Comparison of ENCODE assay signal across 33 cellular contexts in the genomic region with DNA sequence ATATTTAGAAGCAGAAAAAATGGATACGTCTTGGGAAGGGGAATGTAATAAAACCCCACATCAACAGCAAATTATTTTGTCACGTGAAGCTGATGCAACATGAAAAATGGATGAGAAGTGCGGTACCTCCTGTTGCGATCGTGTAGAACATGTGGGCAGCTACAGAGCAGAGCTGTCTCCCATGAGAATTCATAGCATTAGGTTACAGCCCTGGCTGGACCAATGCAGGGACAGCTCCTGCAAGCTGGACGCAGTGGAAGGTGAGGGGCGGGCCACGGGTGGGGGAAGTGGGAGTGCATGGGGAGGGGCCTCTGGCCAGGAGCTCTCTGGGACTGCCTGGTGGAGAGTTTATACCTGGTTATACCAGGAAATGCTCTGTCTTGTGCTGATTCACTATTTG.
DNase-seq lines count a peak whose midpoint lies in the region; FAIRE-seq and TF ChIP-seq lines count a peak whose summit lies in the region.
"Had no signal": no experiment of that assay in that cellular context is flagged by ENCODE, and none has a peak within 500 bp of the region (broad histone marks: within the 10 kb centered on the region; RNA-seq: fewer than 3 reads in every experiment).

No MANE protein-coding gene starts in this region.

- H3K79me1 ChIP-seq in H1 (ENCODE audit: low read depth, low read length): no peaks in the 10 kb centered on the region

- TF ChIP-seq POLR2A in H1 (IDR thresholded peaks at IDR 0.05; ENCODE audit: control extremely low read depth in 1 of 2, low read depth in 2 of 2, low read length in 2 of 2): no peak

- H3K23me2 ChIP-seq in H1 (ENCODE audit: low read depth, low read length): peaks cover 1% of the 10 kb centered on the region; the same call in 1 of the 2 replicates

- H2BK12ac ChIP-seq in H1 (ENCODE audit: low read depth, low read length): no peak overlapping the region

- POLR2A ChIA-PET in H1 (lab: Charles Lee; ENCODE audit: partially characterized antibody): no interaction called here
- POLR2A ChIA-PET in CD8-positive, alpha-beta memory T cell (lab: Charles Lee): no interaction called here

- H3K4me3 Mint-ChIP-seq in nephron progenitor cell: no peak overlapping the region
- H3K4me3 Mint-ChIP-seq in CD8-positive, alpha-beta memory T cell: no peak overlapping the region
- H3K4me3 Mint-ChIP-seq: activated CD8-positive, alpha-beta T cell treated with anti-CD3 and anti-CD28 coated beads, Interleukin-2, amount 10 ng/mL, durations not matched to agents 7 days and 5 days; activated naive CD8-positive, alpha-beta T cell treated with anti-CD3 and anti-CD28 coated beads for 36 hours; CD4-positive, alpha-beta T cell; effector memory CD8-positive, alpha-beta T cell; T-helper 17 cell had no signal

- H4K8ac ChIP-seq in H1 (ENCODE audit: extremely low read depth, insufficient read depth, low read length): no peak overlapping the region

- H2AFZ ChIP-seq in H1 (ENCODE audit: low read length): peak overlapping the region; percentile 56; the same call in 1 of the 2 replicates

- WGBS in H1 (ENCODE audit: extremely low coverage in 1 of 2, insufficient coverage in 1 of 2, insufficient read length in 1 of 2, insufficient replicate concordance in 2 of 2, low coverage in 1 of 2, low lambda C conversion rate in 2 of 2, missing lambda C conversion rate in 1 of 2), 2 experiments: 81% methylated on average over 8 of the region's 8 CpGs; no CpG with 5 or more reads in 1 of the 2 experiments

- DNase-seq in DMS153 (lab: John Stamatoyannopoulos, UW) (peak; percentile 0), DMS153 treated with DMSO at 0.1 percent for 48 hours (lab: John Stamatoyannopoulos, UW; ENCODE audit: unreplicated experiment) (no peak), MG63 (peak; percentile 6), H1 (ENCODE audit: low read depth in 1 of 2, low spot score in 2 of 2) (peak in 1 of 2 experiments; percentile 21), nephron progenitor cell (peak; percentile 65), AML-193 (lab: John Stamatoyannopoulos, UW) (no peak), NCI-H1048 (lab: John Stamatoyannopoulos, UW) (no peak)
- no peak for DNase-seq in CD8-positive, alpha-beta memory T cell
- DNase-seq: activated CD8-positive, alpha-beta T cell treated with anti-CD3 and anti-CD28 coated beads, Interleukin-2, amount 10 ng/mL, durations not matched to agents 7 days and 5 days; activated effector memory CD4-positive, alpha-beta T cell treated with Interleukin-2 at 50 U/mL for 16 hours; activated naive CD8-positive, alpha-beta T cell treated with anti-CD3 and anti-CD28 coated beads for 36 hours; CD4-positive, alpha-beta T cell; colonic mucosa; DMS 273 treated with DMSO at 0.1 percent for 48 hours; effector memory CD8-positive, alpha-beta T cell; foreskin keratinocyte; KG1; left lung; mesenchymal stem cell; NCI-H187; NCI-H226; NCI-H69; psoas muscle; RPMI8226; stimulated activated naive CD4-positive, alpha-beta T cell; T-helper 17 cell had no signal

- no peaks in the 10 kb centered on the region for H4K20me1 ChIP-seq in H1 (replicated peaks in 1 of 2; ENCODE audit: control insufficient read depth in 1 of 2, insufficient read depth in 2 of 2, low read length in 2 of 2)

- no peak overlapping the region for H3K27ac Mint-ChIP-seq in nephron progenitor cell
- H3K27ac Mint-ChIP-seq in CD8-positive, alpha-beta memory T cell: peak overlapping the region in 1 of 8 donors; percentile 4
- H3K27ac Mint-ChIP-seq: activated CD8-positive, alpha-beta T cell treated with anti-CD3 and anti-CD28 coated beads, Interleukin-2, amount 10 ng/mL, durations not matched to agents 7 days and 5 days; activated naive CD8-positive, alpha-beta T cell treated with anti-CD3 and anti-CD28 coated beads for 36 hours; CD4-positive, alpha-beta T cell; effector memory CD8-positive, alpha-beta T cell; T-helper 17 cell had no signal

- no peaks in the 10 kb centered on the region for H3K4me1 ChIP-seq in H1 (replicated peaks in 1 of 4; ENCODE audit: control insufficient read depth in 3 of 4, insufficient read depth in 4 of 4, low read length in 3 of 4)
- H3K4me1 ChIP-seq in CD8-positive, alpha-beta memory T cell (ENCODE audit: insufficient read depth, low read length): no peaks in the 10 kb centered on the region
- H3K4me1 ChIP-seq: ascending aorta, colonic mucosa, foreskin keratinocyte, left lung, psoas muscle, vagina had no signal

- H3K23ac ChIP-seq in H1 (ENCODE audit: insufficient read length): no peak overlapping the region

- H2AK5ac ChIP-seq in H1 (ENCODE audit: low read depth, low read length): no peak overlapping the region

- H3K9me3 ChIP-seq in MG63: no peaks in the 10 kb centered on the region
- no peaks in the 10 kb centered on the region for H3K9me3 ChIP-seq in H1 (ENCODE audit: insufficient read depth in 2 of 2, low read depth in 1 of 2, low read length in 1 of 2)
- H3K9me3 ChIP-seq in CD8-positive, alpha-beta memory T cell (ENCODE audit: low read length): no peaks in the 10 kb centered on the region
- H3K9me3 ChIP-seq: colonic mucosa, left lung, neutrophil, psoas muscle, vagina had no signal

- H3K36me3 ChIP-seq in MG63: no peaks in the 10 kb centered on the region
- no peaks in the 10 kb centered on the region for H3K36me3 ChIP-seq in H1 (ENCODE audit: control insufficient read depth in 2 of 4, insufficient read depth in 4 of 4, low read length in 3 of 4)
- H3K36me3 ChIP-seq in CD8-positive, alpha-beta memory T cell (ENCODE audit: insufficient read depth, low read length): no peaks in the 10 kb centered on the region
- H3K36me3 ChIP-seq: ascending aorta, cardiac muscle cell, colonic mucosa, left lung, neutrophil, vagina had no signal

- no peak overlapping the region for H3K56ac ChIP-seq in H1 (replicated peaks; ENCODE audit: insufficient read length, low read depth, low read length)

- no peak overlapping the region for H3K4ac ChIP-seq in H1 (replicated peaks; ENCODE audit: insufficient read length, low read depth, low read length)

- H2BK5ac ChIP-seq in H1 (ENCODE audit: low read depth, low read length): no peak overlapping the region

- no peaks in the 10 kb centered on the region for H3K36me3 Mint-ChIP-seq in nephron progenitor cell (ENCODE audit: low read depth)
- peaks cover 0 to 8% (median 0%) of the 10 kb centered on the region in 3 donors for H3K36me3 Mint-ChIP-seq in CD8-positive, alpha-beta memory T cell
- H3K36me3 Mint-ChIP-seq: activated naive CD8-positive, alpha-beta T cell treated with anti-CD3 and anti-CD28 coated beads for 36 hours had no signal

- H3K18ac ChIP-seq in H1 (ENCODE audit: extremely low read depth, low read length): no peak overlapping the region

- no peak overlapping the region for H4K91ac ChIP-seq in H1 (replicated peaks; ENCODE audit: insufficient read length, low read length)

- no peak overlapping the region for H4K5ac ChIP-seq in H1 (ENCODE audit: insufficient read length, low read depth, low read length)

- H3K27me3 ChIP-seq in MG63 (no peaks in the 10 kb centered on the region), H1 (replicated peaks in 1 of 4; ENCODE audit: control insufficient read depth in 3 of 4, extremely low read depth in 1 of 4, insufficient read depth in 3 of 4, low read length in 3 of 4) (no peaks in the 10 kb centered on the region)
- H3K27me3 ChIP-seq in CD8-positive, alpha-beta memory T cell (ENCODE audit: insufficient read depth, low read length, poor library complexity, severe bottlenecking): no peaks in the 10 kb centered on the region
- H3K27me3 ChIP-seq: ascending aorta, cardiac muscle cell, colonic mucosa, foreskin keratinocyte, left lung, vagina had no signal

- no peak overlapping the region for H2BK20ac ChIP-seq in H1 (ENCODE audit: low read length)

- H3K27ac ChIP-seq in H1 (ENCODE audit: low read depth, low read length): no peak overlapping the region
- no peak overlapping the region for H3K27ac ChIP-seq in CD8-positive, alpha-beta memory T cell (ENCODE audit: low read depth, low read length)
- H3K27ac ChIP-seq: 22Rv1, ascending aorta, cardiac muscle cell, colonic mucosa, foreskin keratinocyte, left lung, neutrophil, psoas muscle, vagina had no signal

- no peak for FAIRE-seq in H1 (lab: Jason Lieb, UNC)
- FAIRE-seq: G401.6, HTR-8/SVneo had no signal

- H2BK15ac ChIP-seq in H1 (ENCODE audit: low read length): no peak overlapping the region

- no peak overlapping the region for H3K4me3 ChIP-seq in MG63
- H3K4me3 ChIP-seq in H1 (ENCODE audit: extremely low read depth in 1 of 4, insufficient read depth in 2 of 4, low read depth in 3 of 4, low read length in 4 of 4): no peak overlapping the region
- H3K4me3 ChIP-seq in CD8-positive, alpha-beta memory T cell (ENCODE audit: low read length): no peak overlapping the region
- H3K4me3 ChIP-seq: ascending aorta, cardiac muscle cell, colonic mucosa, left lung, psoas muscle, vagina had no signal

- TF ChIP-seq CTCF in H1 (IDR thresholded peaks at IDR 0.05; ENCODE audit: control extremely low read depth in 1 of 3, insufficient read depth in 1 of 3, low read depth in 1 of 3, low read length in 3 of 3) (no peak), nephron progenitor cell (IDR thresholded peaks at IDR 0.05) (no peak)

- no peak overlapping the region for H3K14ac ChIP-seq in H1 (ENCODE audit: insufficient read length)

- no peaks in the 10 kb centered on the region for H3K79me2 ChIP-seq in H1 (ENCODE audit: control insufficient read depth in 1 of 2, insufficient read depth in 2 of 2, low read length in 2 of 2)

- peaks cover 13% of the 10 kb centered on the region for H3K4me1 Mint-ChIP-seq in nephron progenitor cell
- H3K4me1 Mint-ChIP-seq in CD8-positive, alpha-beta memory T cell: no peaks in the 10 kb centered on the region
- H3K4me1 Mint-ChIP-seq: activated naive CD8-positive, alpha-beta T cell treated with anti-CD3 and anti-CD28 coated beads for 36 hours had no signal

- H3K9ac ChIP-seq in H1 (replicated peaks in 1 of 4; ENCODE audit: extremely low read depth in 1 of 4, low read depth in 3 of 4, low read length in 3 of 4): no peak overlapping the region

- H3K27me3 Mint-ChIP-seq in nephron progenitor cell (ENCODE audit: low read depth, poor library complexity): peaks cover 12% of the 10 kb centered on the region
- peaks cover 0 to 8% of the 10 kb centered on the region in 2 donors for H3K27me3 Mint-ChIP-seq in CD8-positive, alpha-beta memory T cell
- H3K27me3 Mint-ChIP-seq: CD4-positive, alpha-beta T cell; effector memory CD8-positive, alpha-beta T cell; T-helper 17 cell had no signal

- no peak for TF ChIP-seq EP300 in H1 (IDR thresholded peaks at IDR 0.05; ENCODE audit: borderline replicate concordance in 1 of 2, low read depth in 2 of 2, low read length in 2 of 2)

- CTCF ChIA-PET in H1 (lab: Charles Lee; ENCODE audit: partially characterized antibody): no interaction called here
- CTCF ChIA-PET in CD8-positive, alpha-beta memory T cell (lab: Charles Lee): interaction anchor here (0.8 kb wide), 1 partner anchor 20 kb away, joined by 3 read pairs; no protein-coding TSS in a partner anchor

- H3K4me2 ChIP-seq in H1 (ENCODE audit: insufficient read depth in 1 of 2, low read depth in 2 of 2, low read length in 2 of 2): no peak overlapping the region

- TF ChIP-seq RAD21 in H1 (IDR thresholded peaks at IDR 0.05 in 1 of 2, conservative IDR thresholded peaks at IDR 0.05 in 1 of 2; ENCODE audit: low read depth in 2 of 2, low read length in 2 of 2): no peak

- H3K9me3 Mint-ChIP-seq in nephron progenitor cell: peaks cover 13% of the 10 kb centered on the region
- H3K9me3 Mint-ChIP-seq in CD8-positive, alpha-beta memory T cell: peaks cover 0 to 2% (median 0%) of the 10 kb centered on the region in 5 donors
- H3K9me3 Mint-ChIP-seq: activated naive CD8-positive, alpha-beta T cell treated with anti-CD3 and anti-CD28 coated beads for 36 hours; CD4-positive, alpha-beta T cell; effector memory CD8-positive, alpha-beta T cell had no signal

- H2BK120ac ChIP-seq in H1 (replicated peaks; ENCODE audit: low read depth, low read length): no peak overlapping the region

Comparison
In these comparisons a context has a peak if more than half of its experiments do, and no peak if none do; other contexts are left out.
1. DNase-seq: peak in DMS153 (single experiment), MG63 (single experiment) and nephron progenitor cell (single experiment); none in DMS153 treated with DMSO at 0.1 percent for 48 hours (single experiment), AML-193 (0 of 2), NCI-H1048 (single experiment) and CD8-positive, alpha-beta memory T cell (0 of 5).